2 cellular contexts compared by ENCODE assay signal in the genomic region with DNA sequence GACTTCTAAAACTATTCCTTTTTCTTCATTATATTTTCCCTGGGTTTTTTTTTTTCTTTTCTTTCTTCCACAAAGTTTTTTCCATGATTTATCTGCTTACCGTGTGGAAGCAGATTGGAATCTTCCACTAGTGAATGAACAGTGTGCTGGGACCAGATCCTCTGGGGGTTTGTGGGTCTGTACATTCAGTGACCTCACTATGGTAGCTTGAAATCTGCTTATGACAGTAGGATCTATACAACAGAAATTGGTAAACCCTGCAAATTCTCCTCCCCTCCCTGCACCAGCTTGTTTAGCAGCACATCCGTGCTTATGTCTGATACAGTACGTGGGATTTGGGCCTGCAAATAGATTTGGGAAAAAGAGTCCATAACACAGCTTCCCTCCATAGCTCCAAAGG.
TF ChIP-seq lines count a peak whose summit lies in the region.

No MANE protein-coding gene starts in this region.

TF ChIP-seq in GM23338, 12 proteins besides CTCF, POLR2A, EP300 and RAD21 (continued from another document):
- TF ChIP-seq NANOG (IDR thresholded peaks at IDR 0.05; ENCODE audit: borderline replicate concordance) = no peak
- no peak for TF ChIP-seq CREB1 (CRISPR knock-in tag; IDR thresholded peaks at IDR 0.05; ENCODE audit: low read depth)
- no peak for TF ChIP-seq POLR2AphosphoS5 (IDR thresholded peaks at IDR 0.05; ENCODE audit: low read depth)
- TF ChIP-seq REST (IDR thresholded peaks at IDR 0.05; ENCODE audit: unreplicated experiment) = no peak
- TF ChIP-seq ZNF462 (CRISPR knock-in tag; IDR thresholded peaks at IDR 0.05) = no peak
- no peak for TF ChIP-seq EZH2 (IDR thresholded peaks at IDR 0.05; ENCODE audit: low read depth, unreplicated experiment)
- no peak for TF ChIP-seq EZH2phosphoT487 (IDR thresholded peaks at IDR 0.05; ENCODE audit: unreplicated experiment)
- TF ChIP-seq, protein P1, sequence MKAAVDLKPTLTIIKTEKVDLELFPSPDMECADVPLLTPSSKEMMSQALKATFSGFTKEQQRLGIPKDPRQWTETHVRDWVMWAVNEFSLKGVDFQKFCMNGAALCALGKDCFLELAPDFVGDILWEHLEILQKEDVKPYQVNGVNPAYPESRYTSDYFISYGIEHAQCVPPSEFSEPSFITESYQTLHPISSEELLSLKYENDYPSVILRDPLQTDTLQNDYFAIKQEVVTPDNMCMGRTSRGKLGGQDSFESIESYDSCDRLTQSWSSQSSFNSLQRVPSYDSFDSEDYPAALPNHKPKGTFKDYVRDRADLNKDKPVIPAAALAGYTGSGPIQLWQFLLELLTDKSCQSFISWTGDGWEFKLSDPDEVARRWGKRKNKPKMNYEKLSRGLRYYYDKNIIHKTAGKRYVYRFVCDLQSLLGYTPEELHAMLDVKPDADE (IDR thresholded peaks at IDR 0.05) = no peak
- no peak for TF ChIP-seq JUNB (IDR thresholded peaks at IDR 0.05; ENCODE audit: unreplicated experiment)
- no peak for TF ChIP-seq ZNF114 (CRISPR knock-in tag; IDR thresholded peaks at IDR 0.05)

TF ChIP-seq in SK-N-SH, 30 proteins besides CTCF, POLR2A, EP300 and RAD21 (continued from another document):
- TF ChIP-seq NRF1 (IDR thresholded peaks at IDR 0.05; ENCODE audit: low read depth, low read length) = no peak
- no peak for TF ChIP-seq GABPA (IDR thresholded peaks at IDR 0.05; ENCODE audit: low read depth)
- no peak for TF ChIP-seq MXI1 (IDR thresholded peaks at IDR 0.05; ENCODE audit: low read depth, low read length)
- TF ChIP-seq GATA2 (CRISPR knock-in tag; IDR thresholded peaks at IDR 0.05) = peak; percentile 37
- TF ChIP-seq MEF2A (IDR thresholded peaks at IDR 0.05; ENCODE audit: borderline replicate concordance, low read depth) = no peak
